ENCODE assay signal across 9 cellular contexts in the genomic region with DNA sequence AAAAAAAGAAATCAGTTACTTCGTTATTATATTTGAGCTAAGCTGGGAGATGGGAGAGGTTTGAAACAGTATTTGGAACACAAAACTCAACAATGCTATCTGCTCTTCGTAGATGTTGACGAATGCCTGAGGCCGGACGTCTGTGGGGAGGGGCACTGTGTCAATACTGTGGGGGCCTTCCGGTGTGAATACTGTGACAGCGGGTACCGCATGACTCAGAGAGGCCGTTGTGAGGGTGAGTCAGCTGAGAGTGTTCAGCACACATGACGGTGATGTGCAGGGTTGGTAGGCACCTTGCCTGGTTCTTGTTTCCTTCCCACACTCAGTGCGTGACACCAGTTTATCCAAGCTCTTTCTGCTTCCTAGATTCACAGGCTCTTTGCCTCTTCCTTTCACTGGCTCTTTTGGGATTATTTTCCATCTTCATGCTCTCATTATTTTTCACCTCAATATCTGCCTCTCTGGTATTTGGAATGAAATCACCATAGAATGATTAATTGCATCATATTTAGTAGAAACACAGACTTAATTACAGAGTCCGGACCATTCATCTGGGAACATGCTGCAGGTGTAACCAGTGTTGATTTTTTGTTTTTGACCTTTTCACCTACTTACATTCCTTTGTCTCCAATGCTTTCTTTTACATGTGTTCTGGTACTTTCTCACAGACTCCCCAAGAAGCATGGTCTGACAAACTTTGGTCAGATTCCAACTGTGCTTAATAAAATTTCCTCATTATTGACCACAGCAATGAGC.
DNase-seq lines count a peak whose midpoint lies in the region; ATAC-seq and TF ChIP-seq lines count a peak whose summit lies in the region.
"Had no signal": no experiment of that assay in that cellular context is flagged by ENCODE, and none has a peak within 500 bp of the region (broad histone marks: within the 10 kb centered on the region; RNA-seq: fewer than 3 reads in every experiment).

No MANE protein-coding gene starts in this region.

- peak; percentile 69 for ATAC-seq in upper lobe of right lung

- no peak overlapping the region for H3K4me3 Mint-ChIP-seq in nephron progenitor cell

- H3K4me1 ChIP-seq in upper lobe of right lung (no peaks in the 10 kb centered on the region), OCI-LY7 (ENCODE audit: insufficient read depth, low read length, poor library complexity, severe bottlenecking) (peaks cover 26% of the 10 kb centered on the region)

- H3K36me3 ChIP-seq in upper lobe of right lung (no peaks in the 10 kb centered on the region), OCI-LY7 (ENCODE audit: insufficient read depth, low read length) (peaks cover 87% of the 10 kb centered on the region)

- no peaks in the 10 kb centered on the region for H3K79me2 ChIP-seq in OCI-LY7 (ENCODE audit: insufficient read depth, low read depth, low read length)

- no peak overlapping the region for H2AFZ ChIP-seq in OCI-LY7 (ENCODE audit: low read length)

- H3K36me3 Mint-ChIP-seq in nephron progenitor cell (ENCODE audit: low read depth), result peaks cover 63% of the 10 kb centered on the region

- H4K20me1 ChIP-seq in OCI-LY7 (ENCODE audit: insufficient read depth, low read length), result no peaks in the 10 kb centered on the region

- no peaks in the 10 kb centered on the region for H3K9me3 ChIP-seq in upper lobe of right lung
- H3K9me3 ChIP-seq in OCI-LY7 (ENCODE audit: low read length), result no peaks in the 10 kb centered on the region

- BruUV-seq in OCI-LY7 (replicated peaks; lab: Mats Ljungman, UMichigan), result no TSS peak

- H3K4me2 ChIP-seq in OCI-LY7 (ENCODE audit: low read length), result no peak overlapping the region

- no peaks in the 10 kb centered on the region for H3K9me2 ChIP-seq in OCI-LY7 (ENCODE audit: insufficient read depth, low read length)

- no peaks in the 10 kb centered on the region for H3K9me3 Mint-ChIP-seq in nephron progenitor cell

- no peak for TF ChIP-seq CTCF in upper lobe of right lung (IDR thresholded peaks at IDR 0.05)
- no peak for TF ChIP-seq CTCF in OCI-LY7 (conservative IDR thresholded peaks at IDR 0.05; ENCODE audit: low read length)
- no peak for TF ChIP-seq CTCF in nephron progenitor cell (IDR thresholded peaks at IDR 0.05)

- peaks cover 25% of the 10 kb centered on the region for H3K4me1 Mint-ChIP-seq in nephron progenitor cell

- intact Hi-C loops in upper lobe of right lung (cut with DNase I) (no loop called here), OCI-LY7 (cut with micrococcal nuclease; ENCODE audit: unreplicated experiment) (loop anchor here (10.0 kb wide), 1 partner anchor 319 kb away; a partner anchor contains a TSS)

- POLR2A ChIA-PET in OCI-LY7 (lab: Charles Lee), result no interaction called here

- CTCF ChIA-PET in OCI-LY7 (lab: Charles Lee; ENCODE audit: unreplicated experiment), result no interaction called here

- no peaks in the 10 kb centered on the region for H3K27me3 Mint-ChIP-seq in nephron progenitor cell (ENCODE audit: low read depth, poor library complexity)

- H3K4me3 ChIP-seq in upper lobe of right lung (no peak overlapping the region), OCI-LY7 (ENCODE audit: low read depth, low read length, poor library complexity, severe bottlenecking) (no peak overlapping the region)
- H3K4me3 ChIP-seq: skin epidermis had no signal

- H3K27ac ChIP-seq in upper lobe of right lung (no peak overlapping the region), OCI-LY7 (ENCODE audit: low read depth, low read length, poor library complexity, severe bottlenecking) (no peak overlapping the region)

- DNase-seq in stimulated activated CD4-positive, alpha-beta T cell treated with anti-CD3 and anti-CD28 coated beads, Interleukin-12 subunit alpha, Interleukin-12 subunit beta, amount 100 ng/mL, for 4 hours, result peak; percentile 8
- DNase-seq in stimulated activated CD4-positive, alpha-beta T cell treated with anti-CD3 and anti-CD28 coated beads, Interleukin-2, amount 100 ng/mL, for 48 hours, result no peak
- DNase-seq in activated T-helper 9 cell treated with anti-CD3 and anti-CD28 coated beads, Interleukin-2, amount 50 U/mL, for 16 hours (ENCODE audit: low read depth), result peak; percentile 47
- DNase-seq in iris pigment epithelial cell (ENCODE audit: low read depth) (peak; percentile 95), upper lobe of right lung (no peak), OCI-LY7 (ENCODE audit: low spot score) (no peak), nephron progenitor cell (no peak), NCI-H1048 (lab: John Stamatoyannopoulos, UW) (no peak)

- H3K27me3 ChIP-seq in upper lobe of right lung, result no peaks in the 10 kb centered on the region

- H3K27ac Mint-ChIP-seq in nephron progenitor cell, result no peak overlapping the region

Comparison
In these comparisons a context has a peak if more than half of its experiments do, and no peak if none do; other contexts are left out.
1. DNase-seq: peak in stimulated activated CD4-positive, alpha-beta T cell treated with anti-CD3 and anti-CD28 coated beads, Interleukin-12 subunit alpha, Interleukin-12 subunit beta, amount 100 ng/mL, for 4 hours (single experiment), activated T-helper 9 cell treated with anti-CD3 and anti-CD28 coated beads, Interleukin-2, amount 50 U/mL, for 16 hours (single experiment) and iris pigment epithelial cell (single experiment); none in stimulated activated CD4-positive, alpha-beta T cell treated with anti-CD3 and anti-CD28 coated beads, Interleukin-2, amount 100 ng/mL, for 48 hours (0 of 2), upper lobe of right lung (single experiment), OCI-LY7 (single experiment), nephron progenitor cell (single experiment) and NCI-H1048 (single experiment).